19 cellular contexts compared by ENCODE assay signal in genomic region chr15:64766041-64766440, GRCh38. TPM values are rescaled to one million over a fixed set of nuclear protein-coding genes. Genes with fewer than 3 reads are reported as not detected.
DNase-seq lines count a peak whose midpoint lies in the region; ATAC-seq and TF ChIP-seq lines count a peak whose summit lies in the region.
"Had no signal": no experiment of that assay in that cellular context is flagged by ENCODE, and none has a peak within 500 bp of the region (broad histone marks: within the 10 kb centered on the region; RNA-seq: fewer than 3 reads in every experiment).

No MANE protein-coding gene starts in this region.

- intact Hi-C loops in Right ventricle myocardium superior (cut with DNase I): no loop called here
- intact Hi-C loops in left ventricle myocardium superior (cut with micrococcal nuclease): no loop called here
- intact Hi-C loops in tibial artery (cut with DNase I; ENCODE audit: low total_unique reads): no loop called here

- peak overlapping the region; percentile 49 for H3K27ac Mint-ChIP-seq in WTC11

- 0 out of 2 replicates have a peak, but pooled peaks cover 5% of the 10 kb centered on the region for H3K36me3 Mint-ChIP-seq in WTC11

- no peaks in the 10 kb centered on the region for H3K27me3 Mint-ChIP-seq in WTC11 (ENCODE audit: low read depth)

- POLR2A ChIA-PET in WTC11 (lab: Charles Lee): interaction anchor here (0.6 to 1.4 kb wide), 2 partner anchors 45 to 65 kb away, joined by 3 read pairs; no protein-coding TSS in a partner anchor

- no peak overlapping the region for H3K4me3 Mint-ChIP-seq in WTC11

- DNase-seq in cardiac muscle cell (ENCODE audit: low read depth in 1 of 2, low spot score in 1 of 2): no peak
- no peak for DNase-seq in Right ventricle myocardium superior
- DNase-seq in WTC11 (ENCODE audit: low spot score): no peak
- DNase-seq in left ventricle myocardium superior: no peak
- no peak for DNase-seq in tibial artery
- no peak for DNase-seq in Ammon's horn (ENCODE audit: low spot score)
- DNase-seq: C1 segment of cervical spinal cord, GOT3, Karpas-422, NCI-H1417 treated with DMSO at 0.1 percent for 48 hours, NCI-H187 treated with DMSO at 0.1 percent for 48 hours, NCI-H446, NCI-H526 treated with DMSO at 0.1 percent for 48 hours, OCI-M1, SHP77 treated with DMSO at 0.1 percent for 48 hours, SK-N-SH had no signal

- H3K27me3 ChIP-seq in cardiac muscle cell: no peaks in the 10 kb centered on the region
- H3K27me3 ChIP-seq in tibial artery: no peaks in the 10 kb centered on the region

- no peaks in the 10 kb centered on the region for H3K9me3 ChIP-seq in cardiac muscle cell (ENCODE audit: low read depth)
- no peaks in the 10 kb centered on the region for H3K9me3 ChIP-seq in tibial artery
- H3K9me3 ChIP-seq: A549, SK-N-SH had no signal

- peaks cover 67% of the 10 kb centered on the region for H3K4me1 Mint-ChIP-seq in WTC11

- no peaks in the 10 kb centered on the region for H3K36me3 ChIP-seq in cardiac muscle cell
- no peaks in the 10 kb centered on the region for H3K36me3 ChIP-seq in tibial artery

- no peak for TF ChIP-seq CTCF in cardiac muscle cell (IDR thresholded peaks at IDR 0.05; ENCODE audit: low read depth, low read length)
- TF ChIP-seq CTCF in WTC11 (IDR thresholded peaks at IDR 0.05): no peak
- TF ChIP-seq CTCF in tibial artery (IDR thresholded peaks at IDR 0.05): no peak

- H3K27ac ChIP-seq in cardiac muscle cell (peak overlapping the region; percentile 76), tibial artery (peak overlapping the region; percentile 31 to 88)

- H3K4me1 ChIP-seq in cardiac muscle cell (ENCODE audit: low read depth): peaks cover 37% of the 10 kb centered on the region
- H3K4me1 ChIP-seq in tibial artery: peaks cover 0 to 62% (median 7%) of the 10 kb centered on the region in 4 donors
- H3K4me1 ChIP-seq: A549 had no signal

- CTCF ChIA-PET in WTC11 (lab: Charles Lee): interaction anchor here (0.9 to 6.3 kb wide), 5 partner anchors 25 to 75 kb away, joined by 3 to 50 read pairs (median 5); no protein-coding TSS in a partner anchor

- H3K9me3 Mint-ChIP-seq in WTC11: no peaks in the 10 kb centered on the region

- H3K4me3 ChIP-seq in cardiac muscle cell (no peak overlapping the region), tibial artery (no peak overlapping the region)
- H3K4me3 ChIP-seq: A549 had no signal

- ATAC-seq in Right ventricle myocardium superior (ENCODE audit: poor library complexity) (no peak), WTC11 (no peak), left ventricle myocardium superior (peak; percentile 14), HG02678 (IDR thresholded peaks at IDR 0.05; ENCODE audit: unreplicated experiment) (no peak), GM19328 (IDR thresholded peaks at IDR 0.05; ENCODE audit: unreplicated experiment) (no peak)
- ATAC-seq: A549 had no signal

TF ChIP-seq in WTC11, 78 proteins besides CTCF, POLR2A, EP300 and RAD21 (continues in another document):
- TF ChIP-seq FOXP4 (CRISPR knock-in tag; IDR thresholded peaks at IDR 0.05) (no peak), MXD4 (CRISPR knock-in tag; IDR thresholded peaks at IDR 0.05; ENCODE audit: borderline replicate concordance) (no peak), TEAD4 (CRISPR knock-in tag; IDR thresholded peaks at IDR 0.05) (no peak), ZBTB43 (CRISPR knock-in tag; IDR thresholded peaks at IDR 0.05) (no peak), KAT7 (CRISPR knock-in tag; IDR thresholded peaks at IDR 0.05; ENCODE audit: borderline replicate concordance) (no peak), ZNF416 (CRISPR knock-in tag; IDR thresholded peaks at IDR 0.05) (no peak), CREM (CRISPR knock-in tag; IDR thresholded peaks at IDR 0.05) (no peak), CREB1 (CRISPR knock-in tag; IDR thresholded peaks at IDR 0.05) (no peak), ZNF281 (CRISPR knock-in tag; IDR thresholded peaks at IDR 0.05) (no peak), ZNF317 (CRISPR knock-in tag; IDR thresholded peaks at IDR 0.05; ENCODE audit: borderline replicate concordance, low read depth) (no peak), PRDM15 (CRISPR knock-in tag; IDR thresholded peaks at IDR 0.05) (no peak), IRF1 (CRISPR knock-in tag; IDR thresholded peaks at IDR 0.05) (no peak)

RNA-seq across cellular contexts. Expression of gene RBPMS2, which starts 9.3 kb away (rescaled TPM):
- total RNA-seq in cardiac muscle cell: 18.4 and 35.4 TPM in 2 replicates
- polyA plus RNA-seq in cardiac muscle cell: 213 and 223 TPM in 2 replicates
- 215 TPM for total RNA-seq in Right ventricle myocardium superior
- total RNA-seq in WTC11 (2021): 195 to 210 TPM (median 202 TPM) in 3 replicates
- total RNA-seq in left ventricle myocardium superior: 213 TPM

RNA-seq across cellular contexts. Expression of gene PIF1, which starts 59.4 kb away (rescaled TPM):
- 3.5 and 70.9 TPM in 2 replicates for total RNA-seq in cardiac muscle cell
- 7.4 and 49.0 TPM in 2 replicates for polyA plus RNA-seq in cardiac muscle cell
- total RNA-seq in Right ventricle myocardium superior: 0.35 TPM
- 174 to 249 TPM (median 184 TPM) in 3 replicates for total RNA-seq in WTC11 (2021)
- total RNA-seq in left ventricle myocardium superior: 0.42 TPM
